8 cellular contexts compared by ENCODE assay signal in the genomic region with DNA sequence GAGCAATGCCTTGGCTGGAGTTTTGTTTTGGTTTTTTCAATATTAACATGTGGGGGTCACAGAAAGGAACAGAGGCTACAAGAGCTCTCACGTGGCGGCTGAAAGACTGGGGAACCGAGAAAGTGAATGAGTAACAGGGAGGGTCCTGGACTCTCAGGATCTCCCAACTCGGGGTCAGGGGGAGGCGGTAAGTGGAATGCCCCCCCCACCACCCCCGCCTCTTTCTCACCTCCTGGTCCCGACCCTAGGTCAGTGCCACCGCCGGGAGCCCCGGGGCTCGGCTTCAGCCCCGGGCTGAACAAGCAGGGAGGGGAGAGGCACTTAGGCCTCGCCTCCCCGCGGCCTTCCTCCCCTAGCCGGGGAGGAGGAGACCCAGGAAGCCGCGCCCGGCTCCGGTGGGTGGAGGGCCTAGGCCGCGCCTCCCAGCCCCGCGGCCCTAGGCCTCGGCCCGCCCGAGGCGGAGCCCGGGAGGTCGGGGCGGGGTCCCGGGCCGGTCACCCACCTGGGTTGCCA. TPM values are rescaled to one million over a fixed set of nuclear protein-coding genes. Genes with fewer than 3 reads are reported as not detected.
DNase-seq lines count a peak whose midpoint lies in the region; ATAC-seq and TF ChIP-seq lines count a peak whose summit lies in the region.
"Not testable (repeated sequence)": the region's sequence is repeated elsewhere in the genome, so short reads cannot be mapped to it uniquely, and the experiment has no call there.

No MANE protein-coding gene starts in this region.

- H2AK5ac ChIP-seq in trophoblast cell (ENCODE audit: low read length) = not testable (repeated sequence)

- H3K9me3 Mint-ChIP-seq in activated naive CD8-positive, alpha-beta T cell (ENCODE audit: low read depth) = not testable (repeated sequence)

- WGBS in heart left ventricle, 4 donors = 0 to 1% (median 0%) methylated on average over 3 to 28 of the region's 33 CpGs
- WGBS in trophoblast cell (ENCODE audit: extremely low coverage, insufficient coverage, insufficient read length) = no CpG with 5 or more reads among the region's 33 CpGs
- 0% methylated on average over 20 of the region's 33 CpGs for WGBS in thymus

- intact Hi-C loops in heart left ventricle (cut with DNase I) = loop anchor here in 1 of 10 donors (2.0 kb wide), 1 partner anchor 20 kb away; the partner anchor contains the start of gene CD2BP2

- H3K27ac ChIP-seq in heart left ventricle (peak overlapping the region; percentile 41 to 98 (median 96)), thymus (ENCODE audit: low read depth) (peak overlapping the region; percentile 65)
- not testable (repeated sequence) for H3K27ac ChIP-seq in trophoblast cell (ENCODE audit: low read depth, low read length)

- H4K12ac ChIP-seq in trophoblast cell (ENCODE audit: low read depth, low read length) = not testable (repeated sequence)

- not testable (repeated sequence) for H3K27me3 ChIP-seq in heart left ventricle; trophoblast cell (ENCODE audit: insufficient read depth, low read length); thymus (ENCODE audit: control insufficient read depth, insufficient read depth)

- not testable (repeated sequence) for H4K8ac ChIP-seq in trophoblast cell (ENCODE audit: low read depth, low read length)

- not testable (repeated sequence) for H3K36me3 Mint-ChIP-seq in activated naive CD8-positive, alpha-beta T cell

- H2BK12ac ChIP-seq in trophoblast cell (ENCODE audit: low read length) = not testable (repeated sequence)

- not testable (repeated sequence) for H3K4ac ChIP-seq in trophoblast cell (ENCODE audit: low read depth, low read length)

- not testable (repeated sequence) for H3K9me3 ChIP-seq in heart left ventricle; trophoblast cell (ENCODE audit: insufficient read depth, low read depth, low read length); thymus (ENCODE audit: control insufficient read depth)

- peak overlapping the region; percentile 54 for H3K4me2 ChIP-seq in trophoblast cell (ENCODE audit: low read length)

- not testable (repeated sequence) for H4K91ac ChIP-seq in trophoblast cell (ENCODE audit: low read depth, low read length)

- H3K4me3 ChIP-seq in NB4 (ENCODE audit: low read depth, low read length) (peak overlapping the region; percentile 68), heart left ventricle (peak overlapping the region; percentile 49 to 95 (median 78)), trophoblast cell (ENCODE audit: low read depth, low read length) (peak overlapping the region; percentile 71), thymus (ENCODE audit: low read length) (peak overlapping the region; percentile 70)

- peak; percentile 87 for DNase-seq in NB4 (ENCODE audit: low read depth)
- DNase-seq in T-helper 1 cell = peak; percentile 76 to 90 (median 78)
- peak; percentile 85 to 94 (median 89) for DNase-seq in heart left ventricle
- peak; percentile 80 to 87 for DNase-seq in trophoblast cell

- H3K4me1 Mint-ChIP-seq in activated naive CD8-positive, alpha-beta T cell (ENCODE audit: low read depth) = peaks cover 25% of the 10 kb centered on the region

- H3K23ac ChIP-seq in trophoblast cell (ENCODE audit: low read length) = not testable (repeated sequence)

- TF ChIP-seq POLR2A in GM10847 (IDR thresholded peaks at IDR 0.05; ENCODE audit: extremely low read depth, insufficient read length) = peak; percentile 12
- TF ChIP-seq POLR2A in NB4 (IDR thresholded peaks at IDR 0.05; ENCODE audit: extremely low read depth, insufficient read length); heart left ventricle (IDR thresholded peaks at IDR 0.05): not testable (repeated sequence)

- not testable (repeated sequence) for H3K79me2 ChIP-seq in trophoblast cell (ENCODE audit: control insufficient read depth, insufficient read depth, low read length, poor library complexity)

- not testable (repeated sequence) for H2AFZ ChIP-seq in trophoblast cell (ENCODE audit: insufficient read depth, low read length, poor library complexity)

- H3K36me3 ChIP-seq in heart left ventricle; trophoblast cell (ENCODE audit: control insufficient read depth in 1 of 2, insufficient read depth in 2 of 2, low read length in 2 of 2); thymus (ENCODE audit: control insufficient read depth, insufficient read depth): not testable (repeated sequence)

- H3K9ac ChIP-seq in trophoblast cell (ENCODE audit: low read length) = not testable (repeated sequence)

- ATAC-seq in HG02642 (IDR thresholded peaks at IDR 0.05; ENCODE audit: poor library complexity, unreplicated experiment) (peak; percentile 91), heart left ventricle (peak; percentile 88 to 98 (median 97))

- H3K27me3 Mint-ChIP-seq in activated naive CD8-positive, alpha-beta T cell = not testable (repeated sequence)

- peak overlapping the region; percentile 95 for H3K27ac Mint-ChIP-seq in activated naive CD8-positive, alpha-beta T cell

- not testable (repeated sequence) for H2BK5ac ChIP-seq in trophoblast cell (ENCODE audit: low read depth, low read length, poor library complexity)

- not testable (repeated sequence) for H2BK120ac ChIP-seq in trophoblast cell (ENCODE audit: insufficient read depth, low read length, poor library complexity)

- peak overlapping the region; percentile 100 for H3K4me3 Mint-ChIP-seq in activated naive CD8-positive, alpha-beta T cell

- not testable (repeated sequence) for H3K14ac ChIP-seq in trophoblast cell (ENCODE audit: low read length)

- H3K79me1 ChIP-seq in trophoblast cell (ENCODE audit: low read length) = not testable (repeated sequence)

- H3K18ac ChIP-seq in trophoblast cell (ENCODE audit: low read length) = not testable (repeated sequence)

- peaks cover 0 to 13% (median 7%) of the 10 kb centered on the region in 12 donors for H3K4me1 ChIP-seq in heart left ventricle
- not testable (repeated sequence) for H3K4me1 ChIP-seq in trophoblast cell (ENCODE audit: control insufficient read depth in 1 of 2, insufficient read depth in 2 of 2, low read length in 2 of 2); thymus (ENCODE audit: control insufficient read depth, insufficient read depth, low read length)

- not testable (repeated sequence) for TF ChIP-seq CTCF in NB4 (IDR thresholded peaks at IDR 0.05; ENCODE audit: low read depth, low read length); heart left ventricle (IDR thresholded peaks at IDR 0.05)

RNA-seq across cellular contexts. Expression of gene CD2BP2, which starts 20.6 kb away (rescaled TPM):
- 10 to 100 TPM; 21.5 to 54.5 (median 39.8) TPM for total RNA-seq in heart left ventricle
- 10 to 100 TPM; 21.9 to 51.9 TPM for polyA plus RNA-seq in heart left ventricle
- polyA plus RNA-seq in trophoblast cell (2013) = 35.5 and 38.3 TPM in 2 replicates
- polyA plus RNA-seq in thymus = 48.0 TPM

RNA-seq across cellular contexts. Expression of gene TBC1D10B, which starts 35.8 kb away (rescaled TPM):
- total RNA-seq in heart left ventricle = 10 to 100 TPM; 16.9 to 33.2 (median 24.2) TPM
- polyA plus RNA-seq in heart left ventricle = 10 to 100 TPM; 18.1 to 40.0 TPM
- 29.4 and 29.9 TPM in 2 replicates for polyA plus RNA-seq in trophoblast cell (2013)
- polyA plus RNA-seq in thymus = 25.0 TPM

RNA-seq across cellular contexts. Expression of gene MYL11, which starts 40.1 kb away (rescaled TPM):
- not detected for total RNA-seq in heart left ventricle
- polyA plus RNA-seq in heart left ventricle = not detected
- polyA plus RNA-seq in trophoblast cell (2013) = 4.0 and 5.0 TPM in 2 replicates
- polyA plus RNA-seq in thymus = 12.5 TPM

RNA-seq across cellular contexts. Expression of gene SEPTIN1, which starts 47.8 kb away (rescaled TPM):
- total RNA-seq in heart left ventricle = 1 to 10 TPM in 6 of 9 donors, under 1 TPM in 2, not detected in 1; 0.67 to 9.2 (median 1.5) TPM
- polyA plus RNA-seq in heart left ventricle (1 to 10 TPM in 1 of 2 donors, under 1 TPM in 1; 0.44 to 2.4 TPM), thymus (337 TPM)
- 1.3 and 1.5 TPM in 2 replicates for polyA plus RNA-seq in trophoblast cell (2013)

Comparison
In these comparisons a context has a peak if more than half of its experiments do, and no peak if none do; other contexts are left out.
1. RNA of gene MYL11, which starts 40.1 kb away (polyA plus RNA-seq): 12.5 TPM in thymus (single experiment); not detected in heart left ventricle; every median in the first group is over 10 times any median in the second.
2. Peak in every context shown above with its lines, with median percentiles within 50 percentile points of each other: DNase-seq and H3K4me3 ChIP-seq.